In the genomic region with DNA sequence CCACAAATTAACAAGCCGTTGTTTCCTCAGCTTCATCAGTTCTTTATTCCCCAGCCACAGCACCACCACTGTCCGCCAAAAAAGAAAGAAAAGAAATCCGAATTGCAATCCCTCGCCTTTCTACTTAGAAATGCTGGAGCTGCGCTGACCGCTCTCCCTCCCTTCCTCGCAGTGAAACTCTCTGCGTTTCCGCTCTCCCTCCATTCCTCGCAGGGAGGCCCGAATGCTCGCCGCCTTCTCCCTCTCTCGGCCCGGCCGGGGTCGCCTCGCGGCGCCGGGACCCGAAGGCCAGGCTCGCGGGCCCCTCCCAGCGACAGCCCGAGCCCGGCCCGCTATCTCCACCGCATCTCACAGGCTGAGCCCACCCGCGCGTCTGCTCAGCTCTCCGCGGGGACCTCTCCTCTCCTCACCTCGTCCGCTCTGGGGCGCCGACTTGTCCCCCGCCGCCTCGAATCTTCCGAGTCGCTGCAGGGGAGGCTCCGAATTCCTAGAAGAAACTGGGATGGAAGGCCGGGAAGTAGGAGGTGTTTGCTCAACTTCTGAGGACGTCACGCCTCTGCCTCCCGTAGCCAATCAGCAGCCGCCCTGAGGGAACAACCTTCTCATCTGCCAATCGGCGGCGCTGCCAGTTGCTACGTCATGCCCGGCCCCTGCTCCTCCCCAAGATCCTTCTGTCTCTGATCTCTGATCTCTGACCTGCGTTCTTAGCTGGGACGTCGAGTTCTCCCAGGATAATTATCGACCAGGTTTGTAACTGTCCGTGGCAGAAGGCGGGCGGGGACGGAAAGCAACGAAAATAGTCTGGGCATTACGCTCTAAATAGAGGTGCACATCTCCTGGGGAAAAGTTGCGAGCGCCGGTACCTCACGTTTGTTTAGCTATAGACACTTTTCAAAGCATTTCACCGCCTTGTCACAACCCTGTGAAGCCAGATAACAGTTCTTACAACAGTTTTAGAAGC, we compare ENCODE assay signal across 1 cellular context.
TF ChIP-seq lines count a peak whose summit lies in the region.

A gene (minus strand): TSS at position 499 of the 961 bp plus-strand sequence. CDS start 10,523 bp downstream, outside the sequence.

TF ChIP-seq in GM12878, 131 proteins besides CTCF, POLR2A, EP300 and RAD21 (continues in another document):
- TF ChIP-seq, protein P1, sequence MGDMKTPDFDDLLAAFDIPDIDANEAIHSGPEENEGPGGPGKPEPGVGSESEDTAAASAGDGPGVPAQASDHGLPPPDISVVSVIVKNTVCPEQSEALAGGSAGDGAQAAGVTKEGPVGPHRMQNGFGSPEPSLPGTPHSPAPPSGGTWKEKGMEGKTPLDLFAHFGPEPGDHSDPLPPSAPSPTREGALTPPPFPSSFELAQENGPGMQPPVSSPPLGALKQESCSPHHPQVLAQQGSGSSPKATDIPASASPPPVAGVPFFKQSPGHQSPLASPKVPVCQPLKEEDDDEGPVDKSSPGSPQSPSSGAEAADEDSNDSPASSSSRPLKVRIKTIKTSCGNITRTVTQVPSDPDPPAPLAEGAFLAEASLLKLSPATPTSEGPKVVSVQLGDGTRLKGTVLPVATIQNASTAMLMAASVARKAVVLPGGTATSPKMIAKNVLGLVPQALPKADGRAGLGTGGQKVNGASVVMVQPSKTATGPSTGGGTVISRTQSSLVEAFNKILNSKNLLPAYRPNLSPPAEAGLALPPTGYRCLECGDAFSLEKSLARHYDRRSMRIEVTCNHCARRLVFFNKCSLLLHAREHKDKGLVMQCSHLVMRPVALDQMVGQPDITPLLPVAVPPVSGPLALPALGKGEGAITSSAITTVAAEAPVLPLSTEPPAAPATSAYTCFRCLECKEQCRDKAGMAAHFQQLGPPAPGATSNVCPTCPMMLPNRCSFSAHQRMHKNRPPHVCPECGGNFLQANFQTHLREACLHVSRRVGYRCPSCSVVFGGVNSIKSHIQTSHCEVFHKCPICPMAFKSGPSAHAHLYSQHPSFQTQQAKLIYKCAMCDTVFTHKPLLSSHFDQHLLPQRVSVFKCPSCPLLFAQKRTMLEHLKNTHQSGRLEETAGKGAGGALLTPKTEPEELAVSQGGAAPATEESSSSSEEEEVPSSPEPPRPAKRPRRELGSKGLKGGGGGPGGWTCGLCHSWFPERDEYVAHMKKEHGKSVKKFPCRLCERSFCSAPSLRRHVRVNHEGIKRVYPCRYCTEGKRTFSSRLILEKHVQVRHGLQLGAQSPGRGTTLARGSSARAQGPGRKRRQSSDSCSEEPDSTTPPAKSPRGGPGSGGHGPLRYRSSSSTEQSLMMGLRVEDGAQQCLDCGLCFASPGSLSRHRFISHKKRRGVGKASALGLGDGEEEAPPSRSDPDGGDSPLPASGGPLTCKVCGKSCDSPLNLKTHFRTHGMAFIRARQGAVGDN (IDR thresholded peaks at IDR 0.05): no peak
- TF ChIP-seq GABPA (IDR thresholded peaks at IDR 0.05; ENCODE audit: low read depth): no peak
- peak; percentile 18; the same call in 1 of the 2 replicates for TF ChIP-seq NFYA (IDR thresholded peaks at IDR 0.05; ENCODE audit: borderline replicate concordance, low read depth, low read length)
- TF ChIP-seq, protein P2, sequence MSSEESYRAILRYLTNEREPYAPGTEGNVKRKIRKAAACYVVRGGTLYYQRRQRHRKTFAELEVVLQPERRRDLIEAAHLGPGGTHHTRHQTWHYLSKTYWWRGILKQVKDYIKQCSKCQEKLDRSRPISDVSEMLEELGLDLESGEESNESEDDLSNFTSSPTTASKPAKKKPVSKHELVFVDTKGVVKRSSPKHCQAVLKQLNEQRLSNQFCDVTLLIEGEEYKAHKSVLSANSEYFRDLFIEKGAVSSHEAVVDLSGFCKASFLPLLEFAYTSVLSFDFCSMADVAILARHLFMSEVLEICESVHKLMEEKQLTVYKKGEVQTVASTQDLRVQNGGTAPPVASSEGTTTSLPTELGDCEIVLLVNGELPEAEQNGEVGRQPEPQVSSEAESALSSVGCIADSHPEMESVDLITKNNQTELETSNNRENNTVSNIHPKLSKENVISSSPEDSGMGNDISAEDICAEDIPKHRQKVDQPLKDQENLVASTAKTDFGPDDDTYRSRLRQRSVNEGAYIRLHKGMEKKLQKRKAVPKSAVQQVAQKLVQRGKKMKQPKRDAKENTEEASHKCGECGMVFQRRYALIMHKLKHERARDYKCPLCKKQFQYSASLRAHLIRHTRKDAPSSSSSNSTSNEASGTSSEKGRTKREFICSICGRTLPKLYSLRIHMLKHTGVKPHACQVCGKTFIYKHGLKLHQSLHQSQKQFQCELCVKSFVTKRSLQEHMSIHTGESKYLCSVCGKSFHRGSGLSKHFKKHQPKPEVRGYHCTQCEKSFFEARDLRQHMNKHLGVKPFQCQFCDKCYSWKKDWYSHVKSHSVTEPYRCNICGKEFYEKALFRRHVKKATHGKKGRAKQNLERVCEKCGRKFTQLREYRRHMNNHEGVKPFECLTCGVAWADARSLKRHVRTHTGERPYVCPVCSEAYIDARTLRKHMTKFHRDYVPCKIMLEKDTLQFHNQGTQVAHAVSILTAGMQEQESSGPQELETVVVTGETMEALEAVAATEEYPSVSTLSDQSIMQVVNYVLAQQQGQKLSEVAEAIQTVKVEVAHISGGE (CRISPR knock-in tag; IDR thresholded peaks at IDR 0.05): no peak
- TF ChIP-seq IKZF1 (conservative IDR thresholded peaks at IDR 0.05): peak; percentile 84
- peak; percentile 53; the same call in 1 of the 2 replicates for TF ChIP-seq CHD2 (IDR thresholded peaks at IDR 0.05; ENCODE audit: borderline replicate concordance, low read depth, low read length)
- TF ChIP-seq BRCA1 (IDR thresholded peaks at IDR 0.05; ENCODE audit: low read depth, low read length): no peak
- TF ChIP-seq LARP7 (IDR thresholded peaks at IDR 0.05): peak; percentile 67; the same call in 1 of the 2 replicates
- TF ChIP-seq CBFB (IDR thresholded peaks at IDR 0.05; ENCODE audit: low read depth): no peak
- TF ChIP-seq, protein P3, sequence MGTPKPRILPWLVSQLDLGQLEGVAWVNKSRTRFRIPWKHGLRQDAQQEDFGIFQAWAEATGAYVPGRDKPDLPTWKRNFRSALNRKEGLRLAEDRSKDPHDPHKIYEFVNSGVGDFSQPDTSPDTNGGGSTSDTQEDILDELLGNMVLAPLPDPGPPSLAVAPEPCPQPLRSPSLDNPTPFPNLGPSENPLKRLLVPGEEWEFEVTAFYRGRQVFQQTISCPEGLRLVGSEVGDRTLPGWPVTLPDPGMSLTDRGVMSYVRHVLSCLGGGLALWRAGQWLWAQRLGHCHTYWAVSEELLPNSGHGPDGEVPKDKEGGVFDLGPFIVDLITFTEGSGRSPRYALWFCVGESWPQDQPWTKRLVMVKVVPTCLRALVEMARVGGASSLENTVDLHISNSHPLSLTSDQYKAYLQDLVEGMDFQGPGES (IDR thresholded peaks at IDR 0.05): no peak
- no peak for TF ChIP-seq HCFC1 (IDR thresholded peaks at IDR 0.05; ENCODE audit: low read length)
- no peak for TF ChIP-seq TARDBP (IDR thresholded peaks at IDR 0.05; ENCODE audit: borderline replicate concordance)
- 0 out of 2 replicates have a peak, but pooled peaks have one; percentile 17 for TF ChIP-seq ATF7 (IDR thresholded peaks at IDR 0.05; ENCODE audit: low read depth)
- peak; percentile 52; the same call in 1 of the 2 replicates for TF ChIP-seq GATAD2B (conservative IDR thresholded peaks at IDR 0.05; ENCODE audit: low read depth)
- TF ChIP-seq SP1 (IDR thresholded peaks at IDR 0.05; ENCODE audit: low read depth, low read length): peak; percentile 88
- TF ChIP-seq MXI1 (IDR thresholded peaks at IDR 0.05; ENCODE audit: low read depth, low read length): 0 out of 2 replicates have a peak, but pooled peaks have one; percentile 39
- TF ChIP-seq CREM (IDR thresholded peaks at IDR 0.05; ENCODE audit: low read depth): peak; percentile 79
- peak; percentile 73 for TF ChIP-seq NR2F1 (conservative IDR thresholded peaks at IDR 0.05)
- no peak for TF ChIP-seq MYB (IDR thresholded peaks at IDR 0.05; ENCODE audit: borderline replicate concordance, low read depth, low read length)
- peak in 1 of 2 experiments; percentile 55; a peak in 1 of 4 replicates for TF ChIP-seq IKZF2 (IDR thresholded peaks at IDR 0.05)
- no peak for TF ChIP-seq JUND (IDR thresholded peaks at IDR 0.05; ENCODE audit: low read depth, low read length)
- no peak for TF ChIP-seq SIN3A (IDR thresholded peaks at IDR 0.05; ENCODE audit: low read depth, low read length)
- no peak for TF ChIP-seq JUNB (IDR thresholded peaks at IDR 0.05)
- TF ChIP-seq PML (IDR thresholded peaks at IDR 0.05; ENCODE audit: low read length): no peak
- TF ChIP-seq CREB1 (IDR thresholded peaks at IDR 0.05; ENCODE audit: low read depth): peak; percentile 77; the same call in 1 of the 2 replicates
- TF ChIP-seq NR2C1 (IDR thresholded peaks at IDR 0.05): peak; percentile 44; the same call in 1 of the 2 replicates
- TF ChIP-seq, protein P4, sequence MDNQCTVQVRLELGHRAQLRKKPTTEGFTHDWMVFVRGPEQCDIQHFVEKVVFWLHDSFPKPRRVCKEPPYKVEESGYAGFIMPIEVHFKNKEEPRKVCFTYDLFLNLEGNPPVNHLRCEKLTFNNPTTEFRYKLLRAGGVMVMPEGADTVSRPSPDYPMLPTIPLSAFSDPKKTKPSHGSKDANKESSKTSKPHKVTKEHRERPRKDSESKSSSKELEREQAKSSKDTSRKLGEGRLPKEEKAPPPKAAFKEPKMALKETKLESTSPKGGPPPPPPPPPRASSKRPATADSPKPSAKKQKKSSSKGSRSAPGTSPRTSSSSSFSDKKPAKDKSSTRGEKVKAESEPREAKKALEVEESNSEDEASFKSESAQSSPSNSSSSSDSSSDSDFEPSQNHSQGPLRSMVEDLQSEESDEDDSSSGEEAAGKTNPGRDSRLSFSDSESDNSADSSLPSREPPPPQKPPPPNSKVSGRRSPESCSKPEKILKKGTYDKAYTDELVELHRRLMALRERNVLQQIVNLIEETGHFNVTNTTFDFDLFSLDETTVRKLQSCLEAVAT (IDR thresholded peaks at IDR 0.05): no peak
- 0 out of 2 replicates have a peak, but pooled peaks have one; percentile 11 for TF ChIP-seq MTA2 (IDR thresholded peaks at IDR 0.05; ENCODE audit: low read depth)
- no peak for TF ChIP-seq IRF4 (IDR thresholded peaks at IDR 0.05; ENCODE audit: low read depth, low read length)
- TF ChIP-seq, protein P5, sequence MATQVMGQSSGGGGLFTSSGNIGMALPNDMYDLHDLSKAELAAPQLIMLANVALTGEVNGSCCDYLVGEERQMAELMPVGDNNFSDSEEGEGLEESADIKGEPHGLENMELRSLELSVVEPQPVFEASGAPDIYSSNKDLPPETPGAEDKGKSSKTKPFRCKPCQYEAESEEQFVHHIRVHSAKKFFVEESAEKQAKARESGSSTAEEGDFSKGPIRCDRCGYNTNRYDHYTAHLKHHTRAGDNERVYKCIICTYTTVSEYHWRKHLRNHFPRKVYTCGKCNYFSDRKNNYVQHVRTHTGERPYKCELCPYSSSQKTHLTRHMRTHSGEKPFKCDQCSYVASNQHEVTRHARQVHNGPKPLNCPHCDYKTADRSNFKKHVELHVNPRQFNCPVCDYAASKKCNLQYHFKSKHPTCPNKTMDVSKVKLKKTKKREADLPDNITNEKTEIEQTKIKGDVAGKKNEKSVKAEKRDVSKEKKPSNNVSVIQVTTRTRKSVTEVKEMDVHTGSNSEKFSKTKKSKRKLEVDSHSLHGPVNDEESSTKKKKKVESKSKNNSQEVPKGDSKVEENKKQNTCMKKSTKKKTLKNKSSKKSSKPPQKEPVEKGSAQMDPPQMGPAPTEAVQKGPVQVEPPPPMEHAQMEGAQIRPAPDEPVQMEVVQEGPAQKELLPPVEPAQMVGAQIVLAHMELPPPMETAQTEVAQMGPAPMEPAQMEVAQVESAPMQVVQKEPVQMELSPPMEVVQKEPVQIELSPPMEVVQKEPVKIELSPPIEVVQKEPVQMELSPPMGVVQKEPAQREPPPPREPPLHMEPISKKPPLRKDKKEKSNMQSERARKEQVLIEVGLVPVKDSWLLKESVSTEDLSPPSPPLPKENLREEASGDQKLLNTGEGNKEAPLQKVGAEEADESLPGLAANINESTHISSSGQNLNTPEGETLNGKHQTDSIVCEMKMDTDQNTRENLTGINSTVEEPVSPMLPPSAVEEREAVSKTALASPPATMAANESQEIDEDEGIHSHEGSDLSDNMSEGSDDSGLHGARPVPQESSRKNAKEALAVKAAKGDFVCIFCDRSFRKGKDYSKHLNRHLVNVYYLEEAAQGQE (IDR thresholded peaks at IDR 0.05; ENCODE audit: low read depth, low read length): no peak
- no peak for TF ChIP-seq MTA3 (IDR thresholded peaks at IDR 0.05; ENCODE audit: borderline replicate concordance, low read length)
- no peak for TF ChIP-seq SUZ12 (IDR thresholded peaks at IDR 0.05; ENCODE audit: unreplicated experiment)
- TF ChIP-seq, protein P6, sequence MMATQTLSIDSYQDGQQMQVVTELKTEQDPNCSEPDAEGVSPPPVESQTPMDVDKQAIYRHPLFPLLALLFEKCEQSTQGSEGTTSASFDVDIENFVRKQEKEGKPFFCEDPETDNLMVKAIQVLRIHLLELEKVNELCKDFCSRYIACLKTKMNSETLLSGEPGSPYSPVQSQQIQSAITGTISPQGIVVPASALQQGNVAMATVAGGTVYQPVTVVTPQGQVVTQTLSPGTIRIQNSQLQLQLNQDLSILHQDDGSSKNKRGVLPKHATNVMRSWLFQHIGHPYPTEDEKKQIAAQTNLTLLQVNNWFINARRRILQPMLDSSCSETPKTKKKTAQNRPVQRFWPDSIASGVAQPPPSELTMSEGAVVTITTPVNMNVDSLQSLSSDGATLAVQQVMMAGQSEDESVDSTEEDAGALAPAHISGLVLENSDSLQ (IDR thresholded peaks at IDR 0.05): peak; percentile 28; the same call in 1 of the 2 replicates
- TF ChIP-seq ZNF274 (IDR thresholded peaks at IDR 0.05; ENCODE audit: insufficient read depth, insufficient read length): no peak
- TF ChIP-seq BHLHE40 (IDR thresholded peaks at IDR 0.05; ENCODE audit: borderline replicate concordance in 1 of 2, low read depth in 2 of 2, low read length in 1 of 2): 0 out of 4 replicates have a peak, but pooled peaks of 1 of the 2 experiments have one; percentile 10
- TF ChIP-seq RFX5 (IDR thresholded peaks at IDR 0.05; ENCODE audit: low read depth, low read length): peak; percentile 95
- TF ChIP-seq, protein P7, sequence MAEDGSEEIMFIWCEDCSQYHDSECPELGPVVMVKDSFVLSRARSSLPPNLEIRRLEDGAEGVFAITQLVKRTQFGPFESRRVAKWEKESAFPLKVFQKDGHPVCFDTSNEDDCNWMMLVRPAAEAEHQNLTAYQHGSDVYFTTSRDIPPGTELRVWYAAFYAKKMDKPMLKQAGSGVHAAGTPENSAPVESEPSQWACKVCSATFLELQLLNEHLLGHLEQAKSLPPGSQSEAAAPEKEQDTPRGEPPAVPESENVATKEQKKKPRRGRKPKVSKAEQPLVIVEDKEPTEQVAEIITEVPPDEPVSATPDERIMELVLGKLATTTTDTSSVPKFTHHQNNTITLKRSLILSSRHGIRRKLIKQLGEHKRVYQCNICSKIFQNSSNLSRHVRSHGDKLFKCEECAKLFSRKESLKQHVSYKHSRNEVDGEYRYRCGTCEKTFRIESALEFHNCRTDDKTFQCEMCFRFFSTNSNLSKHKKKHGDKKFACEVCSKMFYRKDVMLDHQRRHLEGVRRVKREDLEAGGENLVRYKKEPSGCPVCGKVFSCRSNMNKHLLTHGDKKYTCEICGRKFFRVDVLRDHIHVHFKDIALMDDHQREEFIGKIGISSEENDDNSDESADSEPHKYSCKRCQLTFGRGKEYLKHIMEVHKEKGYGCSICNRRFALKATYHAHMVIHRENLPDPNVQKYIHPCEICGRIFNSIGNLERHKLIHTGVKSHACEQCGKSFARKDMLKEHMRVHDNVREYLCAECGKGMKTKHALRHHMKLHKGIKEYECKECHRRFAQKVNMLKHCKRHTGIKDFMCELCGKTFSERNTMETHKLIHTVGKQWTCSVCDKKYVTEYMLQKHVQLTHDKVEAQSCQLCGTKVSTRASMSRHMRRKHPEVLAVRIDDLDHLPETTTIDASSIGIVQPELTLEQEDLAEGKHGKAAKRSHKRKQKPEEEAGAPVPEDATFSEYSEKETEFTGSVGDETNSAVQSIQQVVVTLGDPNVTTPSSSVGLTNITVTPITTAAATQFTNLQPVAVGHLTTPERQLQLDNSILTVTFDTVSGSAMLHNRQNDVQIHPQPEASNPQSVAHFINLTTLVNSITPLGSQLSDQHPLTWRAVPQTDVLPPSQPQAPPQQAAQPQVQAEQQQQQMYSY (CRISPR knock-in tag; IDR thresholded peaks at IDR 0.05): no peak
- TF ChIP-seq NFIC (IDR thresholded peaks at IDR 0.05; ENCODE audit: low read depth, low read length): no peak
